In genomic region chr16:52265446-52265861, GRCh38 we compare ENCODE assay signal across 21 cellular contexts.
DNase-seq lines count a peak whose midpoint lies in the region; TF ChIP-seq lines count a peak whose summit lies in the region.
"Had no signal": no experiment of that assay in that cellular context is flagged by ENCODE, and none has a peak within 500 bp of the region (broad histone marks: within the 10 kb centered on the region; RNA-seq: fewer than 3 reads in every experiment).

No MANE protein-coding gene starts in this region.

- peaks cover 34% of the 10 kb centered on the region for H3K4me1 ChIP-seq in HUES6 (ENCODE audit: control insufficient read depth, insufficient read depth, low read length)
- no peaks in the 10 kb centered on the region for H3K4me1 ChIP-seq in endodermal cell (ENCODE audit: control insufficient read depth, insufficient read depth, low read length)
- H3K4me1 ChIP-seq in OCI-LY7 (ENCODE audit: insufficient read depth, low read length, poor library complexity, severe bottlenecking) = no peaks in the 10 kb centered on the region
- H3K4me1 ChIP-seq: gastrocnemius medialis, parathyroid adenoma, spleen, vagina had no signal

- H3K4me3 ChIP-seq in HUES6 (ENCODE audit: low read depth, low read length) = no peak overlapping the region
- H3K4me3 ChIP-seq in endodermal cell (ENCODE audit: low read length) = no peak overlapping the region
- H3K4me3 ChIP-seq in OCI-LY7 (ENCODE audit: low read depth, low read length, poor library complexity, severe bottlenecking) = no peak overlapping the region
- H3K4me3 ChIP-seq: gastrocnemius medialis, spleen, stomach, vagina had no signal

- no peaks in the 10 kb centered on the region for H3K9me3 ChIP-seq in HUES6 (ENCODE audit: control insufficient read depth, insufficient read depth, low read depth, low read length)
- no peaks in the 10 kb centered on the region for H3K9me3 ChIP-seq in endodermal cell (ENCODE audit: control insufficient read depth, low read length)
- no peaks in the 10 kb centered on the region for H3K9me3 ChIP-seq in OCI-LY7 (ENCODE audit: low read length)
- H3K9me3 ChIP-seq: gastrocnemius medialis, spleen, stomach, vagina had no signal

- no peak overlapping the region for H3K27ac Mint-ChIP-seq in endodermal cell
- H3K27ac Mint-ChIP-seq: activated naive CD8-positive, alpha-beta T cell treated with anti-CD3 and anti-CD28 coated beads, Interleukin-2, amount 10 ng/mL, durations not matched to agents 7 days and 5 days; CD8-positive, alpha-beta T cell had no signal

- DNase-seq in COR-L47 (lab: John Stamatoyannopoulos, UW) = peak; percentile 90
- peak; percentile 79 for DNase-seq in NCI-H2227 (lab: John Stamatoyannopoulos, UW; ENCODE audit: unreplicated experiment)
- DNase-seq in endodermal cell = no peak
- no peak for DNase-seq in occipital lobe (lab: John Stamatoyannopoulos, UW)
- DNase-seq in cerebellum (ENCODE audit: low spot score) = no peak
- DNase-seq in stimulated activated CD4-positive, alpha-beta T cell treated with anti-CD3 and anti-CD28 coated beads, Interleukin-2, amount 100 ng/mL, for 48 hours = no peak
- no peak for DNase-seq in OCI-LY7 (ENCODE audit: low spot score)
- DNase-seq: activated CD4-positive, alpha-beta T cell treated with anti-CD3 and anti-CD28 coated beads, Interleukin-2, amount 50 U/mL, for 1 hour; activated naive CD8-positive, alpha-beta T cell treated with anti-CD3 and anti-CD28 coated beads, Interleukin-2, amount 10 ng/mL, durations not matched to agents 7 days and 5 days; activated T-cell treated with anti-CD3 and anti-CD28 coated beads, Interleukin-2, amount 50 U/mL, for 1 hour; CD8-positive, alpha-beta T cell; gastrocnemius medialis; KBM-7; kidney glomerular epithelial cell; spleen; stomach; T-helper 9 cell had no signal

- H3K36me3 ChIP-seq in HUES6 (ENCODE audit: control insufficient read depth, insufficient read depth, low read length) = no peaks in the 10 kb centered on the region
- H3K36me3 ChIP-seq in endodermal cell (ENCODE audit: control insufficient read depth, insufficient read depth, low read length) = no peaks in the 10 kb centered on the region
- no peaks in the 10 kb centered on the region for H3K36me3 ChIP-seq in OCI-LY7 (ENCODE audit: insufficient read depth, low read length)
- H3K36me3 ChIP-seq: gastrocnemius medialis, spleen, stomach, vagina had no signal

- CTCF ChIA-PET in OCI-LY7 (lab: Charles Lee; ENCODE audit: unreplicated experiment) = no interaction called here

- H3K4me1 Mint-ChIP-seq in endodermal cell = peaks cover 32% of the 10 kb centered on the region
- H3K4me1 Mint-ChIP-seq: activated naive CD8-positive, alpha-beta T cell treated with anti-CD3 and anti-CD28 coated beads, Interleukin-2, amount 10 ng/mL, durations not matched to agents 7 days and 5 days; central memory CD8-positive, alpha-beta T cell had no signal

- no peak for TF ChIP-seq CTCF in endodermal cell (conservative IDR thresholded peaks at IDR 0.05)
- TF ChIP-seq CTCF in OCI-LY7 (conservative IDR thresholded peaks at IDR 0.05; ENCODE audit: low read length) = no peak

- H3K9me2 ChIP-seq in OCI-LY7 (ENCODE audit: insufficient read depth, low read length) = no peaks in the 10 kb centered on the region

- H3K27me3 ChIP-seq in HUES6 (ENCODE audit: control insufficient read depth, insufficient read depth, low read length) = no peaks in the 10 kb centered on the region
- no peaks in the 10 kb centered on the region for H3K27me3 ChIP-seq in endodermal cell (ENCODE audit: control insufficient read depth, insufficient read depth, low read length, poor library complexity, severe bottlenecking)
- H3K27me3 ChIP-seq: gastrocnemius medialis, spleen, stomach, vagina had no signal

- intact Hi-C loops in OCI-LY7 (cut with micrococcal nuclease; ENCODE audit: unreplicated experiment) = no loop called here

- H3K79me2 ChIP-seq in OCI-LY7 (ENCODE audit: insufficient read depth, low read depth, low read length) = no peaks in the 10 kb centered on the region
- H3K79me2 ChIP-seq: parathyroid adenoma had no signal

- H3K27me3 Mint-ChIP-seq in endodermal cell (ENCODE audit: insufficient read depth) = no peaks in the 10 kb centered on the region
- H3K27me3 Mint-ChIP-seq: activated naive CD8-positive, alpha-beta T cell treated with anti-CD3 and anti-CD28 coated beads, Interleukin-2, amount 10 ng/mL, durations not matched to agents 7 days and 5 days; central memory CD8-positive, alpha-beta T cell had no signal

- POLR2A ChIA-PET in OCI-LY7 (lab: Charles Lee) = interaction anchor here (0.7 kb wide), 1 partner anchor 1844 kb away, joined by 3 read pairs; no protein-coding TSS in a partner anchor

- H3K4me3 Mint-ChIP-seq in endodermal cell = no peak overlapping the region
- H3K4me3 Mint-ChIP-seq: activated naive CD8-positive, alpha-beta T cell treated with anti-CD3 and anti-CD28 coated beads, Interleukin-2, amount 10 ng/mL, durations not matched to agents 7 days and 5 days; CD8-positive, alpha-beta T cell; central memory CD8-positive, alpha-beta T cell had no signal

- no peaks in the 10 kb centered on the region for H3K9me3 Mint-ChIP-seq in endodermal cell
- H3K9me3 Mint-ChIP-seq: CD8-positive, alpha-beta T cell had no signal

- BruUV-seq in OCI-LY7 (replicated peaks; lab: Mats Ljungman, UMichigan) = no TSS peak

- H2AFZ ChIP-seq in OCI-LY7 (ENCODE audit: low read length) = no peak overlapping the region
- H2AFZ ChIP-seq: parathyroid adenoma had no signal

- no peaks in the 10 kb centered on the region for H3K36me3 Mint-ChIP-seq in endodermal cell (ENCODE audit: low read depth)
- H3K36me3 Mint-ChIP-seq: activated naive CD8-positive, alpha-beta T cell treated with anti-CD3 and anti-CD28 coated beads, Interleukin-2, amount 10 ng/mL, durations not matched to agents 7 days and 5 days; CD8-positive, alpha-beta T cell had no signal

- H3K9ac ChIP-seq in HUES6 (ENCODE audit: low read length) (no peak overlapping the region), endodermal cell (ENCODE audit: extremely low read depth, low read length, poor library complexity, severe bottlenecking) (no peak overlapping the region)
- H3K9ac ChIP-seq: parathyroid adenoma had no signal

- no peak overlapping the region for H3K4me2 ChIP-seq in OCI-LY7 (ENCODE audit: low read length)

- H4K20me1 ChIP-seq in OCI-LY7 (ENCODE audit: insufficient read depth, low read length) = no peaks in the 10 kb centered on the region

- 25 to 27% methylated on average over 2 to 3 of the region's 3 CpGs for WGBS in endodermal cell (ENCODE audit: insufficient coverage in 1 of 2, insufficient read length in 1 of 2), 2 experiments

- peak overlapping the region; percentile 91 for H3K27ac ChIP-seq in HUES6 (ENCODE audit: low read depth, low read length)
- H3K27ac ChIP-seq in endodermal cell (ENCODE audit: low read depth, low read length) = peak overlapping the region; percentile 45
- H3K27ac ChIP-seq in OCI-LY7 (ENCODE audit: low read depth, low read length, poor library complexity, severe bottlenecking) = no peak overlapping the region
- H3K27ac ChIP-seq: gastrocnemius medialis, parathyroid adenoma, spleen, stomach, vagina had no signal

Comparison
In these comparisons a context has a peak if more than half of its experiments do, and no peak if none do; other contexts are left out.
1. DNase-seq: peak in COR-L47 (single experiment) and NCI-H2227 (single experiment); none in endodermal cell (single experiment), occipital lobe (single experiment), cerebellum (single experiment), stimulated activated CD4-positive, alpha-beta T cell treated with anti-CD3 and anti-CD28 coated beads, Interleukin-2, amount 100 ng/mL, for 48 hours (0 of 2) and OCI-LY7 (single experiment).